In genomic region chr12:54279632-54280400, GRCh38 we compare ENCODE assay signal across 8 cellular contexts. TPM values are rescaled to one million over a fixed set of nuclear protein-coding genes. Genes with fewer than 3 reads are reported as not detected.
A peak's percentile ranks its signal among the peaks of the same experiment; 100 is the strongest.
DNase-seq lines count a peak whose midpoint lies in the region; TF ChIP-seq lines count a peak whose summit lies in the region.

TSS of gene CBX5 (minus strand) at chr12:54280122. CDS start at chr12:54257650, 22,472 bp downstream.

- peak within 1 kb of the TSS; percentile 85 for H3K4me3 ChIP-seq in HFF-Myc (replicated peaks; ENCODE audit: low read depth, low read length)
- peak within 1 kb of the TSS; percentile 61 for H3K4me3 ChIP-seq in SJSA1

- peaks cover 29% of the 10 kb centered on the region for H3K4me1 ChIP-seq in SJSA1 (replicated peaks)

- peak within 1 kb of the TSS; percentile 94 for H3K27ac ChIP-seq in SJSA1

- no peak for TF ChIP-seq CTCF in HFF-Myc (IDR thresholded peaks at IDR 0.05; ENCODE audit: low read depth, low read length, missing control alignments)

- H3K27me3 ChIP-seq in SJSA1 (replicated peaks) = no peaks in the 10 kb centered on the region

- H3K36me3 ChIP-seq in SJSA1 = peaks cover 64% of the 10 kb centered on the region

- no peaks in the 10 kb centered on the region for H3K9me3 ChIP-seq in SJSA1 (replicated peaks)

- DNase-seq in GM04503 (ENCODE audit: low read depth) (peak; percentile 100), HFF-Myc (ENCODE audit: extremely low read depth, low read depth) (peak; percentile 99), MV-4-11 (lab: John Stamatoyannopoulos, UW) (peak; percentile 98), SJSA1 (ENCODE audit: low read depth in 1 of 2, low spot score in 2 of 2) (peak; percentile 98 to 99), germinal center (ENCODE audit: low spot score) (peak; percentile 99), non-pigmented ciliary epithelial cell (ENCODE audit: low read depth) (peak; percentile 100), superior temporal gyrus (ENCODE audit: extremely low spot score) (peak; percentile 99)
- DNase-seq in activated naive CD4-positive, alpha-beta T cell treated with Interleukin-2 at 50 U/mL for 16 hours = peak; percentile 99

RNA-seq across cellular contexts. Expression of gene CBX5, which starts in this region (rescaled TPM):
- total RNA-seq in SJSA1 (2014; rRNA removed; shearing (Covaris generic)) = 42.6 and 71.6 TPM in 2 replicates

Comparison
In these comparisons a context has a peak if more than half of its experiments do, and no peak if none do; other contexts are left out.
1. Peak in every context shown above with its lines: DNase-seq, H3K4me3 ChIP-seq and H3K27ac ChIP-seq.